ENCODE assay signal across 25 cellular contexts in genomic region chr2:109320195-109320935, GRCh38.
A peak's percentile ranks its signal among the peaks of the same experiment; 100 is the strongest.
DNase-seq lines count a peak whose midpoint lies in the region; ATAC-seq and TF ChIP-seq lines count a peak whose summit lies in the region.
"Had no signal": no experiment of that assay in that cellular context is flagged by ENCODE, and none has a peak within 500 bp of the region (broad histone marks: within the 10 kb centered on the region; RNA-seq: fewer than 3 reads in every experiment).

No MANE protein-coding gene starts in this region.

- H3K4me1 Mint-ChIP-seq in activated naive CD8-positive, alpha-beta T cell treated with anti-CD3 and anti-CD28 coated beads, Interleukin-2, amount 10 ng/mL, durations not matched to agents 7 days and 5 days, result peaks cover 18% of the 10 kb centered on the region
- peaks cover 19% of the 10 kb centered on the region for H3K4me1 Mint-ChIP-seq in activated naive CD8-positive, alpha-beta T cell treated with anti-CD3 and anti-CD28 coated beads, Interleukin-2, amount 50 U/mL, for 24 hours
- H3K4me1 Mint-ChIP-seq in naive thymus-derived CD4-positive, alpha-beta T cell, result peaks cover 15 to 61% (median 34%) of the 10 kb centered on the region in 7 donors

- no peak for DNase-seq in activated naive CD8-positive, alpha-beta T cell treated with anti-CD3 and anti-CD28 coated beads, Interleukin-2, amount 10 ng/mL, durations not matched to agents 7 days and 5 days
- no peak for DNase-seq in activated naive CD8-positive, alpha-beta T cell treated with anti-CD3 and anti-CD28 coated beads, Interleukin-2, amount 50 U/mL, for 24 hours
- DNase-seq in amniotic epithelial cell (ENCODE audit: low read depth) (peak; percentile 73), upper lobe of right lung (no peak), lower leg skin (ENCODE audit: low spot score in 2 of 2) (no peak), NCI-H1417 treated with DMSO at 0.1 percent for 48 hours (lab: John Stamatoyannopoulos, UW) (no peak), NCI-H187 (lab: John Stamatoyannopoulos, UW) (no peak)
- peak in 1 of 9 donors; percentile 19 for DNase-seq in naive thymus-derived CD4-positive, alpha-beta T cell
- DNase-seq: ACHN; activated naive CD8-positive, alpha-beta T cell treated with anti-CD3 and anti-CD28 coated beads for 36 hours; Calu3; hypothalamus; KG1; left ventricle myocardium inferior; midbrain; MM.1S; NCI-H146; NCI-H510A; sigmoid colon; T-helper 1 cell had no signal

- CTCF ChIA-PET in naive thymus-derived CD4-positive, alpha-beta T cell (lab: Charles Lee), result no interaction called here

- no peaks in the 10 kb centered on the region for H3K36me3 Mint-ChIP-seq in activated naive CD8-positive, alpha-beta T cell treated with anti-CD3 and anti-CD28 coated beads, Interleukin-2, amount 10 ng/mL, durations not matched to agents 7 days and 5 days
- no peaks in the 10 kb centered on the region for H3K36me3 Mint-ChIP-seq in activated naive CD8-positive, alpha-beta T cell treated with anti-CD3 and anti-CD28 coated beads, Interleukin-2, amount 50 U/mL, for 24 hours (ENCODE audit: low read depth)
- H3K36me3 Mint-ChIP-seq in naive thymus-derived CD4-positive, alpha-beta T cell, result peaks cover 0 to 3% (median 0%) of the 10 kb centered on the region in 5 donors
- H3K36me3 Mint-ChIP-seq: activated naive CD8-positive, alpha-beta T cell treated with anti-CD3 and anti-CD28 coated beads for 36 hours had no signal

- H3K27me3 Mint-ChIP-seq in activated naive CD8-positive, alpha-beta T cell treated with anti-CD3 and anti-CD28 coated beads, Interleukin-2, amount 10 ng/mL, durations not matched to agents 7 days and 5 days, result peaks cover 20% of the 10 kb centered on the region
- no peaks in the 10 kb centered on the region for H3K27me3 Mint-ChIP-seq in activated naive CD8-positive, alpha-beta T cell treated with anti-CD3 and anti-CD28 coated beads, Interleukin-2, amount 50 U/mL, for 24 hours
- H3K27me3 Mint-ChIP-seq in naive thymus-derived CD4-positive, alpha-beta T cell, result peaks cover 0 to 33% (median 0%) of the 10 kb centered on the region in 5 donors
- H3K27me3 Mint-ChIP-seq: activated naive CD8-positive, alpha-beta T cell treated with anti-CD3 and anti-CD28 coated beads for 36 hours had no signal

- no peak overlapping the region for H3K4me3 ChIP-seq in naive thymus-derived CD4-positive, alpha-beta T cell (ENCODE audit: low read length)
- H3K4me3 ChIP-seq in upper lobe of right lung, result no peak overlapping the region
- no peak overlapping the region for H3K4me3 ChIP-seq in lower leg skin (ENCODE audit: low read depth, poor library complexity, severe bottlenecking)
- H3K4me3 ChIP-seq: esophagus muscularis mucosa, gastroesophageal sphincter, left ventricle myocardium inferior, sigmoid colon had no signal

- H3K27me3 ChIP-seq in naive thymus-derived CD4-positive, alpha-beta T cell (ENCODE audit: control insufficient read depth in 2 of 2, insufficient read depth in 2 of 2, low read length in 2 of 2), result no peaks in the 10 kb centered on the region
- no peaks in the 10 kb centered on the region for H3K27me3 ChIP-seq in upper lobe of right lung
- H3K27me3 ChIP-seq: esophagus muscularis mucosa, gastroesophageal sphincter, sigmoid colon had no signal

- TF ChIP-seq CTCF in upper lobe of right lung (IDR thresholded peaks at IDR 0.05) (no peak), lower leg skin (IDR thresholded peaks at IDR 0.05) (no peak)

- no peak overlapping the region for H3K27ac ChIP-seq in naive thymus-derived CD4-positive, alpha-beta T cell (ENCODE audit: low read depth, low read length)
- peak overlapping the region; percentile 11 for H3K27ac ChIP-seq in upper lobe of right lung
- H3K27ac ChIP-seq: C4-2B had no signal

- intact Hi-C loops in naive thymus-derived CD4-positive, alpha-beta T cell (cut with micrococcal nuclease), result no loop called here
- intact Hi-C loops in upper lobe of right lung (cut with DNase I), result no loop called here
- intact Hi-C loops in lower leg skin (cut with DNase I; ENCODE audit: low total_unique reads), result no loop called here

- no peaks in the 10 kb centered on the region for H3K9me3 Mint-ChIP-seq in activated naive CD8-positive, alpha-beta T cell treated with anti-CD3 and anti-CD28 coated beads, Interleukin-2, amount 10 ng/mL, durations not matched to agents 7 days and 5 days
- no peaks in the 10 kb centered on the region for H3K9me3 Mint-ChIP-seq in activated naive CD8-positive, alpha-beta T cell treated with anti-CD3 and anti-CD28 coated beads, Interleukin-2, amount 50 U/mL, for 24 hours
- H3K9me3 Mint-ChIP-seq in naive thymus-derived CD4-positive, alpha-beta T cell, result peaks cover 0 to 2% (median 0%) of the 10 kb centered on the region in 11 donors
- H3K9me3 Mint-ChIP-seq: activated naive CD8-positive, alpha-beta T cell treated with anti-CD3 and anti-CD28 coated beads for 36 hours; activated T-helper 1 cell treated with anti-CD3 and anti-CD28 coated beads, Interleukin-12 subunit alpha, Interleukin-12 subunit beta, Interleukin-2, Interleukin-4 antibody, amounts not matched to agents 30 ng/mL and 10 ng/mL and 1 ng/mL, durations not matched to agents 14 hours and 24 hours and 36 hours had no signal

- 84 to 85% methylated on average over 13 of the region's 13 CpGs for WGBS in lower leg skin, 2 donors

- POLR2A ChIA-PET in activated naive CD8-positive, alpha-beta T cell treated with anti-CD3 and anti-CD28 coated beads, Interleukin-2, amount 10 ng/mL, durations not matched to agents 7 days and 5 days (lab: Charles Lee), result no interaction called here
- POLR2A ChIA-PET in naive thymus-derived CD4-positive, alpha-beta T cell (lab: Charles Lee), result interaction anchor here (1.2 kb wide), 1 partner anchor 35 kb away, joined by 3 read pairs; no protein-coding TSS in a partner anchor

- H3K36me3 ChIP-seq in naive thymus-derived CD4-positive, alpha-beta T cell (ENCODE audit: control insufficient read depth in 2 of 3, insufficient read depth in 3 of 3, low read length in 3 of 3), result no peaks in the 10 kb centered on the region
- no peaks in the 10 kb centered on the region for H3K36me3 ChIP-seq in upper lobe of right lung
- H3K36me3 ChIP-seq: esophagus muscularis mucosa, gastroesophageal sphincter, left ventricle myocardium inferior, sigmoid colon had no signal

- ATAC-seq in activated naive CD8-positive, alpha-beta T cell treated with anti-CD3 and anti-CD28 coated beads, Interleukin-2, amount 10 ng/mL, durations not matched to agents 7 days and 5 days (ENCODE audit: low read depth), result no peak
- ATAC-seq in activated naive CD8-positive, alpha-beta T cell treated with anti-CD3 and anti-CD28 coated beads, Interleukin-2, amount 50 U/mL, for 24 hours, result no peak
- no peak for ATAC-seq in naive thymus-derived CD4-positive, alpha-beta T cell
- ATAC-seq in upper lobe of right lung, result no peak
- ATAC-seq: gastroesophageal sphincter had no signal

- H3K4me3 Mint-ChIP-seq in activated naive CD8-positive, alpha-beta T cell treated with anti-CD3 and anti-CD28 coated beads, Interleukin-2, amount 10 ng/mL, durations not matched to agents 7 days and 5 days, result no peak overlapping the region
- H3K4me3 Mint-ChIP-seq in activated naive CD8-positive, alpha-beta T cell treated with anti-CD3 and anti-CD28 coated beads, Interleukin-2, amount 50 U/mL, for 24 hours, result no peak overlapping the region
- peak overlapping the region in 8 of 10 donors; percentile 34 to 62 (median 50) for H3K4me3 Mint-ChIP-seq in naive thymus-derived CD4-positive, alpha-beta T cell
- H3K4me3 Mint-ChIP-seq: activated naive CD8-positive, alpha-beta T cell treated with anti-CD3 and anti-CD28 coated beads for 36 hours; activated T-helper 1 cell treated with anti-CD3 and anti-CD28 coated beads, Interleukin-12 subunit alpha, Interleukin-12 subunit beta, Interleukin-2, Interleukin-4 antibody, amounts not matched to agents 30 ng/mL and 10 ng/mL and 1 ng/mL, durations not matched to agents 14 hours and 24 hours and 36 hours; neural crest cell had no signal

- H3K27ac Mint-ChIP-seq in activated naive CD8-positive, alpha-beta T cell treated with anti-CD3 and anti-CD28 coated beads, Interleukin-2, amount 10 ng/mL, durations not matched to agents 7 days and 5 days, result peak overlapping the region; percentile 3
- no peak overlapping the region for H3K27ac Mint-ChIP-seq in activated naive CD8-positive, alpha-beta T cell treated with anti-CD3 and anti-CD28 coated beads, Interleukin-2, amount 50 U/mL, for 24 hours
- H3K27ac Mint-ChIP-seq in naive thymus-derived CD4-positive, alpha-beta T cell, result peak overlapping the region in 6 of 9 donors; percentile 11 to 70 (median 28)
- H3K27ac Mint-ChIP-seq: activated naive CD8-positive, alpha-beta T cell treated with anti-CD3 and anti-CD28 coated beads for 36 hours; activated T-helper 1 cell treated with anti-CD3 and anti-CD28 coated beads, Interleukin-12 subunit alpha, Interleukin-12 subunit beta, Interleukin-2, Interleukin-4 antibody, amounts not matched to agents 30 ng/mL and 10 ng/mL and 1 ng/mL, durations not matched to agents 14 hours and 24 hours and 36 hours had no signal

- TF ChIP-seq POLR2A in lower leg skin (IDR thresholded peaks at IDR 0.05), result no peak

- no peaks in the 10 kb centered on the region for H3K9me3 ChIP-seq in naive thymus-derived CD4-positive, alpha-beta T cell (ENCODE audit: control insufficient read depth in 2 of 3, low read length in 3 of 3)
- H3K9me3 ChIP-seq in upper lobe of right lung, result no peaks in the 10 kb centered on the region
- H3K9me3 ChIP-seq: esophagus muscularis mucosa, gastroesophageal sphincter, left ventricle myocardium inferior, sigmoid colon had no signal

- peaks cover 0 to 14% of the 10 kb centered on the region in 2 donors for H3K4me1 ChIP-seq in naive thymus-derived CD4-positive, alpha-beta T cell (ENCODE audit: control insufficient read depth in 2 of 2, insufficient read depth in 2 of 2, low read length in 2 of 2)
- H3K4me1 ChIP-seq in upper lobe of right lung, result peaks cover 56% of the 10 kb centered on the region

Comparison
In these comparisons a context has a peak if more than half of its experiments do, and no peak if none do; other contexts are left out.
1. H3K4me3 Mint-ChIP-seq: peak in naive thymus-derived CD4-positive, alpha-beta T cell (8 of 10); none in activated naive CD8-positive, alpha-beta T cell treated with anti-CD3 and anti-CD28 coated beads, Interleukin-2, amount 10 ng/mL, durations not matched to agents 7 days and 5 days (single experiment) and activated naive CD8-positive, alpha-beta T cell treated with anti-CD3 and anti-CD28 coated beads, Interleukin-2, amount 50 U/mL, for 24 hours (single experiment).